ENCODE assay signal across 8 cellular contexts in genomic region chr3:45595364-45596154, GRCh38. TPM values are rescaled to one million over a fixed set of nuclear protein-coding genes. Genes with fewer than 3 reads are reported as not detected.
DNase-seq lines count a peak whose midpoint lies in the region; ATAC-seq, FAIRE-seq and TF ChIP-seq lines count a peak whose summit lies in the region.

No MANE protein-coding gene starts in this region.

- RAD21 ChIA-PET in GM12878 (lab: Charles Lee; ENCODE audit: unreplicated experiment), result interaction anchor here (0.7 to 6.8 kb wide), 14 partner anchors 13 to 286 kb away, joined by 3 to 69 read pairs (median 5); no protein-coding TSS in a partner anchor

- H3K36me3 Mint-ChIP-seq in CD14-positive monocyte (peaks cover 21 to 23% of the 10 kb centered on the region in 2 donors), mesothelial cell of epicardium (peaks cover 3% of the 10 kb centered on the region)

- H3K4me1 ChIP-seq in GM12878 (ENCODE audit: control insufficient read depth, insufficient read depth, low read length), result peaks cover 27% of the 10 kb centered on the region

- H3K4me1 Mint-ChIP-seq in CD14-positive monocyte (peaks cover 71% of the 10 kb centered on the region), mesothelial cell of epicardium (peaks cover 41% of the 10 kb centered on the region)

- H4K20me1 ChIP-seq in GM12878 (ENCODE audit: control insufficient read depth, insufficient read depth), result peaks cover 12% of the 10 kb centered on the region

- peaks cover 72% of the 10 kb centered on the region for H3K79me2 ChIP-seq in GM12878 (ENCODE audit: control insufficient read depth, insufficient read depth, low read length)

- TF ChIP-seq CTCF in CD14-positive monocyte (IDR thresholded peaks at IDR 0.05), result no peak
- TF ChIP-seq CTCF in GM12878 (IDR thresholded peaks at IDR 0.05 in 2 of 3, conservative IDR thresholded peaks at IDR 0.05 in 1 of 3; ENCODE audit: control insufficient read depth in 2 of 3, extremely low read depth in 1 of 3, insufficient read depth in 1 of 3, low read depth in 3 of 3, low read length in 3 of 3), result no peak
- TF ChIP-seq CTCF in mesothelial cell of epicardium (IDR thresholded peaks at IDR 0.05; ENCODE audit: unreplicated experiment), result no peak

- ATAC-seq in HG02571 (IDR thresholded peaks at IDR 0.05; ENCODE audit: unreplicated experiment) (peak; percentile 19), GM12878 (peak; percentile 17), HG02763 (IDR thresholded peaks at IDR 0.05; ENCODE audit: unreplicated experiment) (no peak)

- SMC1A ChIA-PET in GM12878 (lab: Charles Lee; ENCODE audit: uncharacterized antibody, unreplicated experiment), result interaction anchor here (0.6 to 5.6 kb wide), 12 partner anchors 10 to 94 kb away, joined by 3 to 56 read pairs (median 5); partner anchors contain the start of gene SACM1L

- TF ChIP-seq POLR2A in GM12878 (IDR thresholded peaks at IDR 0.05; ENCODE audit: low read depth, low read length), result peak; percentile 33

- H2AFZ ChIP-seq in GM12878 (ENCODE audit: control insufficient read depth, low read depth, low read length), result no peak overlapping the region

- peaks cover 2 to 4% (median 2%) of the 10 kb centered on the region in 3 donors for H3K27me3 Mint-ChIP-seq in CD14-positive monocyte (ENCODE audit: low read depth in 3 of 3)
- no peaks in the 10 kb centered on the region for H3K27me3 Mint-ChIP-seq in mesothelial cell of epicardium (ENCODE audit: low read depth)

- no peaks in the 10 kb centered on the region for H3K9me3 ChIP-seq in GM12878 (replicated peaks; ENCODE audit: control insufficient read depth, insufficient read depth, low read length)

- H3K9me3 Mint-ChIP-seq in CD14-positive monocyte, result no peaks in the 10 kb centered on the region
- H3K9me3 Mint-ChIP-seq in mesothelial cell of epicardium, result no peaks in the 10 kb centered on the region

- CTCF ChIA-PET in GM12878 (lab: Yijun Ruan, JAX), result interaction anchor here (0.6 to 7.1 kb wide), 15 partner anchors 14 to 714 kb away, joined by 3 to 78 read pairs (median 4); no protein-coding TSS in a partner anchor

- intact Hi-C loops in CD14-positive monocyte (cut with micrococcal nuclease) (loop anchor here in 1 of 2 donors (5.0 kb wide), 2 partner anchors 48 to 52 kb away; no protein-coding TSS in a partner anchor), GM12878 (cut with micrococcal nuclease; ENCODE audit: unreplicated experiment) (loop anchor here (1.0 to 10.0 kb wide), 4 partner anchors 18 to 269 kb away; no protein-coding TSS in a partner anchor)

- H3K4me3 ChIP-seq in GM12878, result peak overlapping the region; percentile 81

- no peaks in the 10 kb centered on the region for H3K27me3 ChIP-seq in GM12878 (replicated peaks in 1 of 2; ENCODE audit: control insufficient read depth in 2 of 2, insufficient read depth in 2 of 2, low read length in 1 of 2)

- peak overlapping the region; percentile 89 for H3K27ac ChIP-seq in GM12878 (ENCODE audit: control insufficient read depth, insufficient read depth)

- FAIRE-seq in GM12878 (lab: Jason Lieb, UNC), result no peak

- BruUV-seq in GM12878 (replicated peaks; lab: Mats Ljungman, UMichigan), result TSS peak; percentile 81

- no peak for TF ChIP-seq EP300 in GM12878 (IDR thresholded peaks at IDR 0.05; ENCODE audit: borderline replicate concordance in 1 of 2, control insufficient read depth in 1 of 2, low read depth in 2 of 2, low read length in 2 of 2)

- H3K27ac Mint-ChIP-seq in CD14-positive monocyte, result peak overlapping the region; percentile 95 to 99 (median 98)
- H3K27ac Mint-ChIP-seq in mesothelial cell of epicardium, result no peak overlapping the region

- H3K4me2 ChIP-seq in GM12878 (ENCODE audit: control insufficient read depth, insufficient read depth), result peak overlapping the region; percentile 97

- DNase-seq in CD14-positive monocyte (ENCODE audit: low spot score) (no peak), GM12878 (ENCODE audit: low read depth, low spot score) (no peak), mesothelial cell of epicardium (ENCODE audit: low spot score in 2 of 2, unreplicated experiment in 2 of 2) (no peak), amniotic stem cell (lab: John Stamatoyannopoulos, UW) (no peak), GF-D8 (lab: John Stamatoyannopoulos, UW) (no peak), glomerular visceral epithelial cell (ENCODE audit: extremely low spot score) (no peak)

- POLR2A ChIA-PET in GM12878 (lab: Charles Lee), result interaction anchor here (0.6 to 2.6 kb wide), 9 partner anchors 18 to 482 kb away, joined by 3 to 12 read pairs (median 6); no protein-coding TSS in a partner anchor

- H3K4me3 Mint-ChIP-seq in CD14-positive monocyte (peak overlapping the region; percentile 91 to 93), mesothelial cell of epicardium (peak overlapping the region; percentile 83)

- in situ Hi-C loops in GM12878 (cut with MboI), result loop anchor here (5.0 kb wide), 1 partner anchor 62 kb away; no protein-coding TSS in a partner anchor

- WGBS in GM12878 (ENCODE audit: insufficient coverage, insufficient replicate concordance, low lambda C conversion rate, missing lambda C conversion rate), result 3% methylated on average over 15 of the region's 15 CpGs

- TF ChIP-seq RAD21 in GM12878 (IDR thresholded peaks at IDR 0.05; ENCODE audit: insufficient read depth, low read depth, low read length), result no peak

- peaks cover 3 to 12% of the 10 kb centered on the region in 2 experiments; a peak in 3 of 4 replicates for H3K36me3 ChIP-seq in GM12878 (ENCODE audit: control insufficient read depth in 2 of 2, insufficient read depth in 2 of 2, low read length in 1 of 2)

- H3K9ac ChIP-seq in GM12878 (ENCODE audit: control insufficient read depth, insufficient read depth, low read length), result peak overlapping the region; percentile 92

TF ChIP-seq in GM12878, 131 proteins besides CTCF, POLR2A, EP300 and RAD21:
- 0 out of 2 replicates have a peak, but pooled peaks have one; percentile 23 for TF ChIP-seq MLLT1 (IDR thresholded peaks at IDR 0.05)
- no peak for TF ChIP-seq ATF3 (IDR thresholded peaks at IDR 0.05; ENCODE audit: borderline replicate concordance, extremely low read depth, low read depth, low read length)
- 0 out of 2 replicates have a peak, but pooled peaks have one; percentile 14 for TF ChIP-seq TCF3 (IDR thresholded peaks at IDR 0.05; ENCODE audit: borderline replicate concordance, insufficient read depth, low read depth, low read length)
TF ChIP-seq in GM12878: peak in this region for 2.

RNA-seq across cellular contexts. Expression of gene LIMD1, which starts 1.0 kb away (rescaled TPM):
- polyA plus RNA-seq in CD14-positive monocyte (1 to 10 TPM; 6.0 to 8.5 TPM), GM12878 (2011; rRNA removed) (32.2 and 43.1 TPM in 2 replicates), GM12878 (2014; fragmentation: Illumina TruSeq; extraction: Trizol) (19.8 and 23.7 TPM in 2 replicates), GM12878 (2014; fragmentation: Nextera tagmentation; extraction: Ambion mirVana) (1 to 10 TPM; 1.7 to 2.9 TPM), GM12878 (2014; rRNA removed) (37.6 and 37.8 TPM in 2 replicates), GM12878 (2016; fragmentation: Nextera tagmentation; extraction: Ambion mirVana) (10 to 100 TPM; 20.5 to 23.3 TPM)
- 181 and 205 TPM in 2 replicates for total RNA-seq in GM12878 (2013; cell fraction: nucleolus; rRNA removed)
- total RNA-seq in GM12878 (2014; rRNA removed) (26.4 and 27.3 TPM in 2 replicates), GM12878 (2014; rRNA removed; fragmentation: Illumina TruSeq; extraction: Trizol) (21.5 and 21.7 TPM in 2 replicates), GM12878 (2021) (47.2 and 54.5 TPM in 2 replicates), mesothelial cell of epicardium (27.8 to 28.7 TPM (median 27.8 TPM) in 3 replicates)
- 17.9 TPM for polyA plus RNA-seq in GM12878 (2011; ENCODE audit: low read depth)
- polyA plus RNA-seq in GM12878 (2011; cell fraction: cytosol; rRNA removed), result 44.6 and 49.4 TPM in 2 replicates
- 123 and 153 TPM in 2 replicates for polyA plus RNA-seq in GM12878 (2011; cell fraction: nucleus; rRNA removed)
- polyA plus RNA-seq in GM12878 (2012), result 34.5 and 37.3 TPM in 2 replicates
- 54.3 and 118 TPM in 2 replicates for polyA minus RNA-seq in GM12878 (2011; rRNA and poly(A)+ RNA removed)
- 32.5 and 37.2 TPM in 2 replicates for polyA minus RNA-seq in GM12878 (2011; cell fraction: cytosol; rRNA and poly(A)+ RNA removed)
- polyA minus RNA-seq in GM12878 (2011; cell fraction: nucleus; rRNA and poly(A)+ RNA removed), result 45.0 and 74.1 TPM in 2 replicates
